In the genomic region with DNA sequence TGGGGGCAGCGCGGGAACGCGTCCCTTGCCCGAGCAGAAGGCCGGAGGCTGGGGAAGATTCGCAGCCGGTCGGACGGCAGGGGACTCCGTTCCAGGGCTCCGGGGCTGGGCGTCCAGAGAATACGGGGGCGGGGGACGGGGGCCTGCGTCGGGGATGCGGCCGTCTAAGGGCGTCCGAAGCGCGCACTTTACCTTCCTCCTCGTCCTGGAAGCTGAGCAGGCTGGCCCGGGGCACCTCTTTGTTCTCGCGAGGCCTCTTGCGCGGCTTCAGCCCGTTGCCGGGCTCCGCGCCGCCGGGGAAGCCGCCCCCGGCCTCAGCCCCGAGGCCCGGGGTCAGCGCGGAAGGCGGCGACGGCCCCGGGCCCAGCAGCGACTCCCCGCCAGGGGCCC, we compare ENCODE assay signal across 8 cellular contexts. TPM values are rescaled to one million over a fixed set of nuclear protein-coding genes. Genes with fewer than 3 reads are reported as not detected.
DNase-seq lines count a peak whose midpoint lies in the region; ATAC-seq, FAIRE-seq and TF ChIP-seq lines count a peak whose summit lies in the region.

No MANE protein-coding gene starts in this region.

- H2AFZ ChIP-seq in mammary epithelial cell (ENCODE audit: low read depth, low read length) (peak overlapping the region; percentile 94), keratinocyte (ENCODE audit: control insufficient read depth, low read length) (peak overlapping the region; percentile 87)

- peaks cover 3% of the 10 kb centered on the region for H3K27me3 Mint-ChIP-seq in T-helper 2 cell treated with Interferon-gamma antibody and Interleukin-4, amounts not matched to agents 5 μg/mL and 100 μg/mL, for 36 hours (ENCODE audit: low read depth)

- peaks cover 55% of the 10 kb centered on the region for H3K4me1 Mint-ChIP-seq in T-helper 2 cell treated with Interferon-gamma antibody and Interleukin-4, amounts not matched to agents 5 μg/mL and 100 μg/mL, for 36 hours (ENCODE audit: low read depth)

- no peaks in the 10 kb centered on the region for H3K9me3 Mint-ChIP-seq in T-helper 2 cell treated with Interferon-gamma antibody and Interleukin-4, amounts not matched to agents 5 μg/mL and 100 μg/mL, for 36 hours

- intact Hi-C loops in mammary epithelial cell (cut with micrococcal nuclease), result loop anchor here (1.0 to 5.0 kb wide), 3 partner anchors 43 to 119 kb away; a partner anchor contains a TSS

- in situ Hi-C loops in mammary epithelial cell (cut with MboI; ENCODE audit: low sequenced_read_pairs in 2 of 2), result no loop called here

- H3K27me3 ChIP-seq in HL-60 (ENCODE audit: insufficient read depth, poor library complexity, severe bottlenecking) (no peaks in the 10 kb centered on the region), mammary epithelial cell (ENCODE audit: insufficient read depth, low read length) (no peaks in the 10 kb centered on the region), keratinocyte (ENCODE audit: control insufficient read depth, extremely low read depth, insufficient read depth, low read length) (no peaks in the 10 kb centered on the region)

- DNase-seq in GF-D8 (lab: John Stamatoyannopoulos, UW) (peak; percentile 29), HL-60 (ENCODE audit: low read depth in 1 of 2, low spot score in 1 of 2) (peak in 1 of 2 experiments; percentile 66), mammary epithelial cell (peak; percentile 62), keratinocyte (ENCODE audit: low read depth, low spot score) (no peak), cerebellar nuclear complex (lab: John Stamatoyannopoulos, UW) (no peak)
- no peak for DNase-seq in T-helper 2 cell treated with Interferon-gamma antibody and Interleukin-4, amounts not matched to agents 5 μg/mL and 100 μg/mL, for 36 hours (ENCODE audit: low spot score)
- DNase-seq in stimulated activated CD4-positive, alpha-beta T cell treated with anti-CD3 and anti-CD28 coated beads, Interleukin-4, amount 100 ng/mL, for 24 hours, result peak; percentile 39

- H3K9ac ChIP-seq in mammary epithelial cell (ENCODE audit: insufficient read depth, low read length), result peak overlapping the region; percentile 73
- peak overlapping the region; percentile 91 for H3K9ac ChIP-seq in keratinocyte (ENCODE audit: control insufficient read depth, extremely low read depth, insufficient read depth, low read length)

- CTCF ChIA-PET in mammary epithelial cell (lab: Charles Lee; ENCODE audit: low non-redundant PET), result interaction anchor here (0.6 kb wide), 2 partner anchors 44 to 327 kb away, joined by 4 to 15 read pairs; no protein-coding TSS in a partner anchor

- H3K4me3 Mint-ChIP-seq in T-helper 2 cell treated with Interferon-gamma antibody and Interleukin-4, amounts not matched to agents 5 μg/mL and 100 μg/mL, for 36 hours, result peak overlapping the region; percentile 98

- TF ChIP-seq CTCF in HL-60 (IDR thresholded peaks at IDR 0.05; ENCODE audit: insufficient read depth, low read length) (no peak), mammary epithelial cell (conservative IDR thresholded peaks at IDR 0.05 in 1 of 2, IDR thresholded peaks at IDR 0.05 in 1 of 2; ENCODE audit: extremely low read depth in 1 of 2, insufficient read depth in 1 of 2, low read depth in 1 of 2, low read length in 2 of 2) (no peak), keratinocyte (optimal IDR thresholded peaks at IDR 0.05 in 1 of 3, IDR thresholded peaks at IDR 0.05 in 1 of 3, conservative IDR thresholded peaks at IDR 0.05 in 1 of 3; ENCODE audit: extremely low read depth in 1 of 3, insufficient read depth in 2 of 3, low read length in 3 of 3) (no peak)

- BruUV-seq in mammary epithelial cell (replicated peaks; lab: Mats Ljungman, UMichigan), result no TSS peak

- H3K4me3 ChIP-seq in HL-60 (replicated peaks; ENCODE audit: insufficient read depth, low read length) (peak overlapping the region; percentile 90), mammary epithelial cell (replicated peaks in 1 of 3; ENCODE audit: insufficient read depth in 1 of 3, low read depth in 2 of 3, low read length in 3 of 3) (peak overlapping the region; percentile 59 to 84 (median 73)), keratinocyte (ENCODE audit: control insufficient read depth in 2 of 3, extremely low read depth in 1 of 3, insufficient read depth in 2 of 3, low read depth in 1 of 3, low read length in 3 of 3) (peak overlapping the region; percentile 64 to 96 (median 95))

- H3K4me2 ChIP-seq in mammary epithelial cell (ENCODE audit: insufficient read depth, low read depth, low read length) (peak overlapping the region; percentile 92), keratinocyte (ENCODE audit: control insufficient read depth, extremely low read depth, insufficient read depth, low read depth, low read length) (peak overlapping the region; percentile 97)

- peak; percentile 31 for ATAC-seq in GM21367 (IDR thresholded peaks at IDR 0.05; ENCODE audit: unreplicated experiment)

- WGBS in mammary epithelial cell (ENCODE audit: low coverage, missing lambda C conversion rate), result 20% methylated on average over 1 of the region's 48 CpGs

- H3K27ac Mint-ChIP-seq in T-helper 2 cell treated with Interferon-gamma antibody and Interleukin-4, amounts not matched to agents 5 μg/mL and 100 μg/mL, for 36 hours, result peak overlapping the region; percentile 93

- H3K4me1 ChIP-seq in mammary epithelial cell (ENCODE audit: insufficient read depth, low read length), result peaks cover 10% of the 10 kb centered on the region
- H3K4me1 ChIP-seq in keratinocyte (ENCODE audit: control insufficient read depth, extremely low read depth, insufficient read depth, low read length), result peaks cover 13% of the 10 kb centered on the region

- H3K36me3 ChIP-seq in mammary epithelial cell (ENCODE audit: insufficient read depth, low read length) (peaks cover 4% of the 10 kb centered on the region), keratinocyte (ENCODE audit: control insufficient read depth in 2 of 2, extremely low read depth in 1 of 2, insufficient read depth in 2 of 2, low read length in 2 of 2) (peaks cover 0 to 3% of the 10 kb centered on the region in 2 experiments)

- no peaks in the 10 kb centered on the region for H3K9me1 ChIP-seq in keratinocyte (ENCODE audit: control insufficient read depth, extremely low read depth, insufficient read depth, low read length)

- peaks cover 62% of the 10 kb centered on the region for H3K79me2 ChIP-seq in mammary epithelial cell (ENCODE audit: insufficient read depth, low read length)
- H3K79me2 ChIP-seq in keratinocyte (ENCODE audit: control insufficient read depth, insufficient read depth, low read length), result peaks cover 52% of the 10 kb centered on the region

- dilution Hi-C loops in mammary epithelial cell (cut with HindIII; ENCODE audit: low sequenced_read_pairs), result loop anchor here (10.0 kb wide), 1 partner anchor 46 kb away; a partner anchor contains a TSS
- dilution Hi-C loops in keratinocyte (cut with MboI; ENCODE audit: extremely low pct_ligation_motif_present, low sequenced_read_pairs), result no loop called here

- no peak for FAIRE-seq in keratinocyte (lab: Jason Lieb, UNC)

- H3K27ac ChIP-seq in HL-60 (replicated peaks) (peak overlapping the region; percentile 91), mammary epithelial cell (ENCODE audit: insufficient read depth, low read depth, low read length) (peak overlapping the region; percentile 67), keratinocyte (ENCODE audit: control insufficient read depth, insufficient read depth, low read length) (peak overlapping the region; percentile 75)

- H3K36me3 Mint-ChIP-seq in T-helper 2 cell treated with Interferon-gamma antibody and Interleukin-4, amounts not matched to agents 5 μg/mL and 100 μg/mL, for 36 hours (ENCODE audit: low read depth), result peaks cover 39% of the 10 kb centered on the region

- no peaks in the 10 kb centered on the region for H4K20me1 ChIP-seq in mammary epithelial cell (ENCODE audit: insufficient read depth, low read length)
- no peaks in the 10 kb centered on the region for H4K20me1 ChIP-seq in keratinocyte (ENCODE audit: control insufficient read depth, extremely low read depth, insufficient read depth, low read length)

- H3K9me3 ChIP-seq in mammary epithelial cell (replicated peaks; ENCODE audit: insufficient read depth, low read length) (no peaks in the 10 kb centered on the region), keratinocyte (ENCODE audit: control insufficient read depth, low read depth, low read length) (no peaks in the 10 kb centered on the region)

RNA-seq across cellular contexts. Expression of a gene that starts 0.4 kb away (rescaled TPM):
- 10 to 100 TPM; 23.2 to 29.6 TPM for total RNA-seq in mammary epithelial cell
- polyA plus RNA-seq in mammary epithelial cell (7.3 TPM), keratinocyte (11.3 to 27.3 TPM (median 17.3 TPM) in 3 replicates)
- polyA minus RNA-seq in mammary epithelial cell (3.9 TPM), keratinocyte (4.4 to 21.1 TPM (median 6.4 TPM) in 3 replicates)
- polyA plus RNA-seq in keratinocyte (2011; ENCODE audit: low read depth), result 71.0 TPM
- polyA plus RNA-seq in keratinocyte (2011; cell fraction: cytosol; rRNA removed), result 3.9 and 7.7 TPM in 2 replicates
- 39.1 and 57.1 TPM in 2 replicates for polyA plus RNA-seq in keratinocyte (2011; cell fraction: nucleus; rRNA removed)
- 10.4 and 16.6 TPM in 2 replicates for polyA plus RNA-seq in keratinocyte (2012; ENCODE audit: low replicate concordance)
- polyA minus RNA-seq in keratinocyte (2011; cell fraction: cytosol; rRNA and poly(A)+ RNA removed), result 4.0 TPM
- 17.4 and 34.0 TPM in 2 replicates for polyA minus RNA-seq in keratinocyte (2011; cell fraction: nucleus; rRNA and poly(A)+ RNA removed)

RNA-seq across cellular contexts. Expression of a gene that starts 43.3 kb away (rescaled TPM):
- 10 to 100 TPM in 1 of 2 donors, 1 to 10 TPM in 1; 5.5 to 11.3 TPM for total RNA-seq in mammary epithelial cell
- polyA plus RNA-seq in mammary epithelial cell (4.4 TPM), keratinocyte (2.3 to 4.9 TPM (median 3.6 TPM) in 3 replicates)
- polyA minus RNA-seq in mammary epithelial cell (62.8 TPM), keratinocyte (1.4 to 12.1 TPM (median 7.1 TPM) in 3 replicates)
- 6.5 TPM for polyA plus RNA-seq in keratinocyte (2011; ENCODE audit: low read depth)
- polyA plus RNA-seq in keratinocyte (2011; cell fraction: cytosol; rRNA removed), result 3.4 and 4.9 TPM in 2 replicates
- 10.1 and 12.7 TPM in 2 replicates for polyA plus RNA-seq in keratinocyte (2011; cell fraction: nucleus; rRNA removed)
- 3.5 and 3.6 TPM in 2 replicates for polyA plus RNA-seq in keratinocyte (2012; ENCODE audit: low replicate concordance)
- 2.3 TPM for polyA minus RNA-seq in keratinocyte (2011; cell fraction: cytosol; rRNA and poly(A)+ RNA removed)
- 6.8 and 13.9 TPM in 2 replicates for polyA minus RNA-seq in keratinocyte (2011; cell fraction: nucleus; rRNA and poly(A)+ RNA removed)

Comparison
In these comparisons a context has a peak if more than half of its experiments do, and no peak if none do; other contexts are left out.
1. DNase-seq: peak in GF-D8 (single experiment), mammary epithelial cell (single experiment) and stimulated activated CD4-positive, alpha-beta T cell treated with anti-CD3 and anti-CD28 coated beads, Interleukin-4, amount 100 ng/mL, for 24 hours (single experiment); none in T-helper 2 cell treated with Interferon-gamma antibody and Interleukin-4, amounts not matched to agents 5 μg/mL and 100 μg/mL, for 36 hours (single experiment), keratinocyte (single experiment) and cerebellar nuclear complex (0 of 2).
2. Peak in every context shown above with its lines, with median percentiles within 50 percentile points of each other: H3K27ac ChIP-seq and H3K4me3 ChIP-seq.